8 cellular contexts compared by ENCODE assay signal in the genomic region with DNA sequence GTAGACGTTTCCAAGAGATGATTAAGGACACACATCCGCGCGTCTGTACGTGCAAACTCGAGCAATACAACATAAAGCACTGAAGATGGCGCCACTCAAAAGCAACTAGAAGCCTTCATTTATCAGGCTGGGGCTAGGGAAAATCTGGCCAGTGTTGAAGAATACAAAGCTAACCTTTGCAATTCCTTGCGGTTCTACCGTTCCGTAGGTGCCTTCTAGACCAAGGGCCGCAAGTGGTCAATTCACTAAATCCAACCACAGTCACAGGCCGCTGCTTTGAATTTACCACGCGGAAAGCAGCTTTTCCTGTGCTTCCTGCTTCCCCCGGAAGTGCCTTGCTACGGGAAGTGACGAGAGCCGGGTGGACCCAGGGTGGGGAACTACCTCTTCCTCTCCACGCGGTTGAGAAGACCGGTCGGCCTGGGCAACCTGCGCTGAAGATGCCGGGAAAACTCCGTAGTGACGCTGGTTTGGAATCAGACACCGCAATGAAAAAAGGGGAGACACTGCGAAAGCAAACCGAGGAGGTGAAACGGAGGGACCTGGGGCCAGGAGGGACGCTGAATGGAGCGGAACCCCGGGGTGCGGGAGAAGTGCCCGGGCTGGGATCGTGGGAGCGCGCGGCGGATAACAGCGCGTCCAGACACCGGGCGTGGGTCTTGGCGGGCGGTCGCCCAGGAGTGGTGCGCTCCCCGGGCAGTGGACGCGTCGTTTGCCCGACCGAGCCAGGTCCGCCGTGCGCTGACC. TPM values are rescaled to one million over a fixed set of nuclear protein-coding genes. Genes with fewer than 3 reads are reported as not detected.
A peak's percentile ranks its signal among the peaks of the same experiment; 100 is the strongest.
DNase-seq lines count a peak whose midpoint lies in the region; ATAC-seq and TF ChIP-seq lines count a peak whose summit lies in the region.

A gene (plus strand): TSS at position 385 of the 747 bp plus-strand sequence. CDS start 56 bp downstream, at position 441.

- peak within 1 kb of the TSS; percentile 84 to 88 for H3K4ac ChIP-seq in mesenchymal stem cell (ENCODE audit: low read depth in 1 of 2, low read length in 2 of 2)

- H2AK5ac ChIP-seq in mesenchymal stem cell (ENCODE audit: low read length, severe bottlenecking), result no peak within 1 kb of the TSS

- H3K79me1 ChIP-seq in mesenchymal stem cell (replicated peaks; ENCODE audit: low read length, poor library complexity, severe bottlenecking), result peaks cover 2% of the 10 kb centered on the region

- H3K27ac Mint-ChIP-seq in effector memory CD8-positive, alpha-beta T cell, result peak within 1 kb of the TSS; percentile 98 to 100

- POLR2A ChIA-PET in activated CD8-positive, alpha-beta memory T cell treated with anti-CD3 and anti-CD28 coated beads for 36 hours (lab: Charles Lee), result interaction anchor here (0.7 to 2.7 kb wide), 13 partner anchors 8 to 234 kb away, joined by 3 to 18 read pairs (median 3); a partner anchor contains a TSS

- peak within 1 kb of the TSS; percentile 83 for H2AFZ ChIP-seq in mesenchymal stem cell (ENCODE audit: low read depth, low read length)

- H3K9me3 ChIP-seq in mesenchymal stem cell (ENCODE audit: control insufficient read depth, low read length), result no peaks in the 10 kb centered on the region

- no peaks in the 10 kb centered on the region for H3K27me3 Mint-ChIP-seq in effector memory CD8-positive, alpha-beta T cell

- ATAC-seq in effector memory CD8-positive, alpha-beta T cell (replicated peaks), result peak; percentile 83

- H4K8ac ChIP-seq in mesenchymal stem cell (ENCODE audit: low read length), result peak within 1 kb of the TSS; percentile 81

- TF ChIP-seq CTCF in GM20000 (IDR thresholded peaks at IDR 0.05; ENCODE audit: extremely low read depth, missing control alignments), result peak; percentile 56

- peak within 1 kb of the TSS in 1 of 2 experiments; percentile 15 for H3K14ac ChIP-seq in mesenchymal stem cell (ENCODE audit: low read length in 2 of 2)

- H3K36me3 Mint-ChIP-seq in effector memory CD8-positive, alpha-beta T cell (ENCODE audit: insufficient read depth), result peaks cover 48% of the 10 kb centered on the region

- CTCF ChIA-PET in activated CD8-positive, alpha-beta memory T cell treated with anti-CD3 and anti-CD28 coated beads for 36 hours (lab: Charles Lee), result interaction anchor here (0.8 to 2.0 kb wide), 10 partner anchors 9 to 273 kb away, joined by 3 to 6 read pairs (median 3); no protein-coding TSS in a partner anchor

- peaks cover 23 to 32% of the 10 kb centered on the region in 2 donors for H3K4me1 Mint-ChIP-seq in effector memory CD8-positive, alpha-beta T cell (ENCODE audit: low read depth in 2 of 2)

- peak within 1 kb of the TSS; percentile 52 for H2BK120ac ChIP-seq in mesenchymal stem cell (ENCODE audit: low read depth, low read length)

- no peaks in the 10 kb centered on the region for H3K27me3 ChIP-seq in mesenchymal stem cell (ENCODE audit: control insufficient read depth in 1 of 2, insufficient read depth in 1 of 2, low read length in 2 of 2)

- under 1% methylated on average over 57 of the region's 57 CpGs for WGBS in mesenchymal stem cell

- no peaks in the 10 kb centered on the region for H3K9me3 Mint-ChIP-seq in effector memory CD8-positive, alpha-beta T cell

- peaks cover 3 to 25% of the 10 kb centered on the region in 2 experiments for H3K36me3 ChIP-seq in mesenchymal stem cell (ENCODE audit: control insufficient read depth in 1 of 2, insufficient read depth in 2 of 2, low read depth in 1 of 2, low read length in 2 of 2)

- peak within 1 kb of the TSS; percentile 95 to 100 for H3K4me3 Mint-ChIP-seq in effector memory CD8-positive, alpha-beta T cell

- H3K9ac ChIP-seq in mesenchymal stem cell (ENCODE audit: low read length), result peak within 1 kb of the TSS; percentile 98

- H3K4me1 ChIP-seq in mesenchymal stem cell (ENCODE audit: control insufficient read depth, insufficient read depth, low read depth, low read length), result peaks cover 5% of the 10 kb centered on the region

- DNase-seq in COR-L47 (lab: John Stamatoyannopoulos, UW), result peak; percentile 71
- peak; percentile 94 for DNase-seq in GM20000 (ENCODE audit: low spot score)
- DNase-seq in HT-29 (ENCODE audit: low spot score), result peak; percentile 95
- peak; percentile 81 for DNase-seq in NK-92 treated with Interleukin-12 subunit alpha and Interleukin-12 subunit beta, amount 100 ng/mL, for 24 hours (lab: John Stamatoyannopoulos, UW)
- peak; percentile 79 to 85 (median 80) for DNase-seq in effector memory CD8-positive, alpha-beta T cell
- peak; percentile 97 for DNase-seq in mesenchymal stem cell
- DNase-seq in stimulated activated CD8-positive, alpha-beta memory T cell treated with anti-CD3 and anti-CD28 coated beads, Interleukin-12 subunit alpha, Interleukin-12 subunit beta, amount 100 ng/mL, for 4 hours (ENCODE audit: low read depth), result peak; percentile 81

- no peak within 1 kb of the TSS for H3K23ac ChIP-seq in mesenchymal stem cell (ENCODE audit: low read length in 2 of 2)

- no peak within 1 kb of the TSS for H2BK15ac ChIP-seq in mesenchymal stem cell (ENCODE audit: low read depth, poor library complexity, severe bottlenecking)

- H2BK12ac ChIP-seq in mesenchymal stem cell (ENCODE audit: low read length in 2 of 2), result peak within 1 kb of the TSS in 1 of 2 experiments; percentile 32

- peak within 1 kb of the TSS; percentile 44 to 60 for H3K18ac ChIP-seq in mesenchymal stem cell (ENCODE audit: low read depth in 1 of 2, low read length in 2 of 2)

- peak within 1 kb of the TSS; percentile 84 to 95 for H3K4me3 ChIP-seq in mesenchymal stem cell (ENCODE audit: insufficient read depth in 1 of 2, low read depth in 1 of 2, low read length in 2 of 2)

- H4K91ac ChIP-seq in mesenchymal stem cell (ENCODE audit: low read length), result peak within 1 kb of the TSS; percentile 87

- peak within 1 kb of the TSS; percentile 88 for H3K27ac ChIP-seq in mesenchymal stem cell (ENCODE audit: low read length, poor library complexity, severe bottlenecking)

- peak within 1 kb of the TSS; percentile 86 for H3K4me2 ChIP-seq in mesenchymal stem cell (ENCODE audit: low read length, poor library complexity, severe bottlenecking)

- peak within 1 kb of the TSS; percentile 15 for H2BK5ac ChIP-seq in mesenchymal stem cell (ENCODE audit: low read depth, low read length, poor library complexity, severe bottlenecking)

RNA-seq across cellular contexts. Expression of the gene that starts here (rescaled TPM):
- total RNA-seq in HT-29 (2014; rRNA removed; shearing (Covaris generic)), result 80.6 and 82.2 TPM in 2 replicates
- total RNA-seq in activated CD8-positive, alpha-beta memory T cell treated with anti-CD3 and anti-CD28 coated beads for 36 hours, result 100 to 1,000 TPM; 287 to 290 TPM
- polyA plus RNA-seq in mesenchymal stem cell (2013, experiment 1 of 2), result 56.6 TPM
- 56.2 TPM for polyA plus RNA-seq in mesenchymal stem cell (2013, experiment 2 of 2)

Comparison
In these comparisons a context has a peak if more than half of its experiments do, and no peak if none do; other contexts are left out.
1. Peak in every context shown above with its lines: DNase-seq, ATAC-seq, H3K4me3 ChIP-seq and H3K27ac ChIP-seq.